Comparison of ENCODE assay signal across 11 cellular contexts in the genomic region with DNA sequence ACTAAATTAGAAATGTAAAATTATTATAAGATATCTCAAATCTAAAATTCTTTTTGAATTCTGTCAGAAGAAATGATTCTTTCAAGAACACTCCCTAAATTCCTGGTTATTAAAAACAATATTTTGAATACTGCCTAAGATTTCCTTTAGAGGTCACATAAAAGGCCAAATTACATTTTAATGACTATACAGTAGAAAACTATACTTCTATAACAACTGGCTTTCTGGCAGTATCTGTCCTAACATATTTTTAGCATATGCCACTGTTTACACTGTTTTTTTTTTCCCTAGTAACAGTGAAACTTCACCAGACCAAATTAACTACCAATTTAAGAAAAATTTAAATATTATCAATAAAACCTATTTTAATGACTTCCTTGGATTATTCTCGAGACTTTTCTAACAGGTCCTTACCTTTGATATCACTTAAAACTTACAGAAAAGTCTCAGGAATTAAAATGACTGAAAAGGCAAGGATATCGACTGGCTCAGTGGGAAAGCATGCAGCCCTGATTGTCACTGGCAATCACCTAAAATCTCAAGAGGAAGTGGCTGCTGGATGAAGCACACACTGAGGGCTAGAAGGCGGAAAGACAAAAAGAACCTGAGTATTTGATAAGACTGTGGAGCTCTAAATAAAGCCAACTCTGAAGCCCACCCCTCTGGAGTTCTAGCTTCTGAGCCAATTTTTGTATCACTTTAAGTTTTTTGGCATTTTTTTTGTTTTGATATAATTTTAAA. TPM values are rescaled to one million over a fixed set of nuclear protein-coding genes. Genes with fewer than 3 reads are reported as not detected.
A peak's percentile ranks its signal among the peaks of the same experiment; 100 is the strongest.
DNase-seq lines count a peak whose midpoint lies in the region; ATAC-seq, FAIRE-seq and TF ChIP-seq lines count a peak whose summit lies in the region.
"Had no signal": no experiment of that assay in that cellular context is flagged by ENCODE, and none has a peak within 500 bp of the region (broad histone marks: within the 10 kb centered on the region; RNA-seq: fewer than 3 reads in every experiment).

No MANE protein-coding gene starts in this region.

- POLR2A ChIA-PET in AG04450 (lab: Yijun Ruan, JAX), result interaction anchor here (0.5 to 1.1 kb wide), 3 partner anchors 13 to 49 kb away, joined by 3 to 4 read pairs (median 3); no protein-coding TSS in a partner anchor

- no peaks in the 10 kb centered on the region for H3K36me3 Mint-ChIP-seq in activated T-cell treated with anti-CD3 and anti-CD28 coated beads, Interleukin-2, amount 50 U/mL, for 4 hours (ENCODE audit: insufficient read depth)

- H3K27ac ChIP-seq in AG04450 (ENCODE audit: low read depth, low read length), result peak overlapping the region; percentile 83
- peak overlapping the region in 1 of 2 donors; percentile 4 for H3K27ac ChIP-seq in tibial artery
- H3K27ac ChIP-seq: SK-N-MC had no signal

- DNase-seq in AG04450 (ENCODE audit: low read depth, low spot score) (no peak), HS-27A (ENCODE audit: low read depth) (peak; percentile 70), amniotic stem cell (lab: John Stamatoyannopoulos, UW) (peak; percentile 11), dedifferentiated amniotic fluid mesenchymal stem cell (ENCODE audit: extremely low spot score) (no peak), foreskin melanocyte (no peak), tibial artery (no peak)
- DNase-seq in activated T-cell treated with anti-CD3 and anti-CD28 coated beads, Interleukin-2, amount 50 U/mL, for 4 hours, result no peak

- H3K4me3 Mint-ChIP-seq in activated T-cell treated with anti-CD3 and anti-CD28 coated beads, Interleukin-2, amount 50 U/mL, for 4 hours, result no peak overlapping the region

- peak; percentile 41 for FAIRE-seq in islet of Langerhans (lab: Jason Lieb, UNC)
- FAIRE-seq: D721Med, GM19239 had no signal

- H3K27me3 Mint-ChIP-seq in activated T-cell treated with anti-CD3 and anti-CD28 coated beads, Interleukin-2, amount 50 U/mL, for 4 hours (ENCODE audit: low read depth), result no peaks in the 10 kb centered on the region

- H3K27me3 ChIP-seq in AG04450 (ENCODE audit: control insufficient read depth, insufficient read depth, low read length) (no peaks in the 10 kb centered on the region), tibial artery (no peaks in the 10 kb centered on the region)

- no peak for ATAC-seq in activated T-cell treated with anti-CD3 and anti-CD28 coated beads, Interleukin-2, amount 50 U/mL, for 4 hours

- intact Hi-C loops in tibial artery (cut with DNase I; ENCODE audit: low total_unique reads), result no loop called here

- no peaks in the 10 kb centered on the region for H3K36me3 ChIP-seq in tibial artery

- H3K9me3 Mint-ChIP-seq in activated T-cell treated with anti-CD3 and anti-CD28 coated beads, Interleukin-2, amount 50 U/mL, for 4 hours, result no peaks in the 10 kb centered on the region

- no peaks in the 10 kb centered on the region for H3K9me3 ChIP-seq in AG04450 (ENCODE audit: control insufficient read depth, insufficient read depth, low read length)
- H3K9me3 ChIP-seq in tibial artery, result no peaks in the 10 kb centered on the region

- CTCF ChIA-PET in AG04450 (lab: Charles Lee), result interaction anchor here (0.5 kb wide), 1 partner anchor 285 kb away, joined by 4 read pairs; no protein-coding TSS in a partner anchor

- TF ChIP-seq CTCF in AG04450 (IDR thresholded peaks at IDR 0.05; ENCODE audit: low read depth, low read length), result no peak
- no peak for TF ChIP-seq CTCF in tibial artery (IDR thresholded peaks at IDR 0.05)

- H3K4me3 ChIP-seq in AG04450 (ENCODE audit: low read depth, low read length), result no peak overlapping the region
- H3K4me3 ChIP-seq in tibial artery, result no peak overlapping the region
- H3K4me3 ChIP-seq: SK-N-MC had no signal

- H3K4me1 ChIP-seq in tibial artery, result peaks cover 0 to 30% (median 22%) of the 10 kb centered on the region in 4 donors

- H3K4me1 Mint-ChIP-seq in activated T-cell treated with anti-CD3 and anti-CD28 coated beads, Interleukin-2, amount 50 U/mL, for 4 hours (ENCODE audit: low read depth), result peaks cover 6% of the 10 kb centered on the region

RNA-seq across cellular contexts. Expression of a gene that starts 59.6 kb away (rescaled TPM):
- polyA plus RNA-seq in AG04450 (2011; rRNA removed), result 16.3 and 22.2 TPM in 2 replicates
- polyA minus RNA-seq in AG04450 (2011; rRNA and poly(A)+ RNA removed), result 23.8 and 25.5 TPM in 2 replicates
- total RNA-seq in activated T-cell treated with anti-CD3 and anti-CD28 coated beads, Interleukin-2, amount 50 U/mL, for 4 hours, result 1 to 10 TPM; 2.2 to 4.3 (median 3.2) TPM

Comparison
In these comparisons a context has a peak if more than half of its experiments do, and no peak if none do; other contexts are left out.
1. DNase-seq: peak in HS-27A (single experiment) and amniotic stem cell (single experiment); none in AG04450 (single experiment), dedifferentiated amniotic fluid mesenchymal stem cell (single experiment), foreskin melanocyte (single experiment), tibial artery (0 of 2) and activated T-cell treated with anti-CD3 and anti-CD28 coated beads, Interleukin-2, amount 50 U/mL, for 4 hours (single experiment).